Comparison of ENCODE assay signal across 2 cellular contexts in the genomic region with DNA sequence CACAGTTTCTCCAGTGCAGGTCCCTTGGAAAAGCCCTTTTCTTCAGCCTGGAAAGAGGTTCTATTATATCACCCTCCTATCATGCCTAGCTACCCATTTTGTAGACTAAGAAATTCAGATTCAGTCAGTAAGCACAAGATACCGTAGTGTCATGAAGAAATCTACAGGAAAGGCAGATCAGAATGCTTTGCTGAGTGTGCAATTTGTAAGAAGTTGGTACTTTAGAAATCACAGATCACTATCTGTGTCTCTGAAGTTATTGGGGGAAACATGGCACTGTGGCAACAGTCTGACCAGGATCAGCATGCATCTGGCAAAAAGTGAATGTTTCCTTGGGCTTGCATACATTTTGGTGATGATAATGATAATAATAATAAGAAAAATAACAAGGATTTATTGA.
A peak's percentile ranks its signal among the peaks of the same experiment; 100 is the strongest.
TF ChIP-seq lines count a peak whose summit lies in the region.

No MANE protein-coding gene starts in this region.

TF ChIP-seq in HepG2, 621 proteins besides CTCF, POLR2A, EP300 and RAD21:
- TF ChIP-seq MBNL3 (CRISPR knock-in tag; conservative IDR thresholded peaks at IDR 0.05) (no peak), MAFF (IDR thresholded peaks at IDR 0.05; ENCODE audit: low read depth, low read length) (peak; percentile 80), NR1H2 (CRISPR knock-in tag; IDR thresholded peaks at IDR 0.05; ENCODE audit: borderline replicate concordance, low read depth) (no peak), SUZ12 (IDR thresholded peaks at IDR 0.05; ENCODE audit: low read depth, low read length) (no peak), ZMYM3 (CRISPR knock-in tag; IDR thresholded peaks at IDR 0.05) (no peak), ZNF207 (IDR thresholded peaks at IDR 0.05; ENCODE audit: borderline replicate concordance) (no peak), MAFK (conservative IDR thresholded peaks at IDR 0.05 in 1 of 2, IDR thresholded peaks at IDR 0.05 in 1 of 2; ENCODE audit: low read length in 2 of 2) (peak; percentile 60 to 86; a peak in 3 of 4 replicates), ZNF556 (CRISPR knock-in tag; IDR thresholded peaks at IDR 0.05; ENCODE audit: borderline replicate concordance) (no peak), PHF8 (CRISPR knock-in tag; IDR thresholded peaks at IDR 0.05) (no peak), ZNF75D (CRISPR knock-in tag; IDR thresholded peaks at IDR 0.05; ENCODE audit: borderline replicate concordance) (no peak), ONECUT2 (CRISPR knock-in tag; IDR thresholded peaks at IDR 0.05) (no peak), ZNF616 (CRISPR knock-in tag; IDR thresholded peaks at IDR 0.05; ENCODE audit: low read depth) (no peak), RBFOX2 (IDR thresholded peaks at IDR 0.05; ENCODE audit: low read depth, low read length) (no peak), ZNF724P (CRISPR knock-in tag; IDR thresholded peaks at IDR 0.05; ENCODE audit: borderline replicate concordance) (no peak)
- TF ChIP-seq, protein P1, sequence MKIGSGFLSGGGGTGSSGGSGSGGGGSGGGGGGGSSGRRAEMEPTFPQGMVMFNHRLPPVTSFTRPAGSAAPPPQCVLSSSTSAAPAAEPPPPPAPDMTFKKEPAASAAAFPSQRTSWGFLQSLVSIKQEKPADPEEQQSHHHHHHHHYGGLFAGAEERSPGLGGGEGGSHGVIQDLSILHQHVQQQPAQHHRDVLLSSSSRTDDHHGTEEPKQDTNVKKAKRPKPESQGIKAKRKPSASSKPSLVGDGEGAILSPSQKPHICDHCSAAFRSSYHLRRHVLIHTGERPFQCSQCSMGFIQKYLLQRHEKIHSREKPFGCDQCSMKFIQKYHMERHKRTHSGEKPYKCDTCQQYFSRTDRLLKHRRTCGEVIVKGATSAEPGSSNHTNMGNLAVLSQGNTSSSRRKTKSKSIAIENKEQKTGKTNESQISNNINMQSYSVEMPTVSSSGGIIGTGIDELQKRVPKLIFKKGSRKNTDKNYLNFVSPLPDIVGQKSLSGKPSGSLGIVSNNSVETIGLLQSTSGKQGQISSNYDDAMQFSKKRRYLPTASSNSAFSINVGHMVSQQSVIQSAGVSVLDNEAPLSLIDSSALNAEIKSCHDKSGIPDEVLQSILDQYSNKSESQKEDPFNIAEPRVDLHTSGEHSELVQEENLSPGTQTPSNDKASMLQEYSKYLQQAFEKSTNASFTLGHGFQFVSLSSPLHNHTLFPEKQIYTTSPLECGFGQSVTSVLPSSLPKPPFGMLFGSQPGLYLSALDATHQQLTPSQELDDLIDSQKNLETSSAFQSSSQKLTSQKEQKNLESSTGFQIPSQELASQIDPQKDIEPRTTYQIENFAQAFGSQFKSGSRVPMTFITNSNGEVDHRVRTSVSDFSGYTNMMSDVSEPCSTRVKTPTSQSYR (CRISPR knock-in tag; IDR thresholded peaks at IDR 0.05; ENCODE audit: borderline replicate concordance), result no peak
TF ChIP-seq in HepG2: peak in this region for 2.

TF ChIP-seq in H1, 55 proteins besides CTCF, POLR2A, EP300 and RAD21:
- no peak for TF ChIP-seq KDM4A (IDR thresholded peaks at IDR 0.05; ENCODE audit: low read depth, low read length, severe bottlenecking)
- no peak for TF ChIP-seq RFX5 (IDR thresholded peaks at IDR 0.05; ENCODE audit: borderline replicate concordance, low read depth, low read length)
- TF ChIP-seq MAFK (IDR thresholded peaks at IDR 0.05; ENCODE audit: low read depth, low read length), result 0 out of 2 replicates have a peak, but pooled peaks have one; percentile 11
